In the genomic region with DNA sequence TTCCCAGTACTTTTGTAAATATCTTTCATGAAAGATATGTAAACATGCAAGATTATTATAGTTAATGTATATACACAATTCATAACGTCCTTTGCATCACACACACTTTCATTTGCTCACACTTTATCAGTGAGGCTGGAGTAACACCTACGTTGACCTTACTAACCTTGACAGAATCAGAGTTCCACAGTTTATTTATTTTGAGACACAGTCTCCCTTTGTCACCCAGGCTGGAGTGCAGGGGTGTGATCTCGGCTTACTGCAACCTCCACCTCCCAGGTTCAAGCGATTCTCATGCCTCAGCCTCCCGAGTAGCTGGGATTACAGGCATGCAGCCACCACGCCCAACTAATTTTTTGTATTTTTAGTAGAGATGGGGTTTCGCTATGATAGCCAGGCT, we compare ENCODE assay signal across 1 cellular context. TPM values are rescaled to one million over a fixed set of nuclear protein-coding genes. Genes with fewer than 3 reads are reported as not detected.
"Had no signal": no experiment of that assay in that cellular context is flagged by ENCODE, and none has a peak within 500 bp of the region (broad histone marks: within the 10 kb centered on the region; RNA-seq: fewer than 3 reads in every experiment).

No MANE protein-coding gene starts in this region.

RNA-seq across cellular contexts. Expression of gene KIF24, which starts 28.0 kb away (rescaled TPM):
- polyA plus RNA-seq: IgD-negative memory B cell had no signal
